1 cellular context compared by ENCODE assay signal in the genomic region with DNA sequence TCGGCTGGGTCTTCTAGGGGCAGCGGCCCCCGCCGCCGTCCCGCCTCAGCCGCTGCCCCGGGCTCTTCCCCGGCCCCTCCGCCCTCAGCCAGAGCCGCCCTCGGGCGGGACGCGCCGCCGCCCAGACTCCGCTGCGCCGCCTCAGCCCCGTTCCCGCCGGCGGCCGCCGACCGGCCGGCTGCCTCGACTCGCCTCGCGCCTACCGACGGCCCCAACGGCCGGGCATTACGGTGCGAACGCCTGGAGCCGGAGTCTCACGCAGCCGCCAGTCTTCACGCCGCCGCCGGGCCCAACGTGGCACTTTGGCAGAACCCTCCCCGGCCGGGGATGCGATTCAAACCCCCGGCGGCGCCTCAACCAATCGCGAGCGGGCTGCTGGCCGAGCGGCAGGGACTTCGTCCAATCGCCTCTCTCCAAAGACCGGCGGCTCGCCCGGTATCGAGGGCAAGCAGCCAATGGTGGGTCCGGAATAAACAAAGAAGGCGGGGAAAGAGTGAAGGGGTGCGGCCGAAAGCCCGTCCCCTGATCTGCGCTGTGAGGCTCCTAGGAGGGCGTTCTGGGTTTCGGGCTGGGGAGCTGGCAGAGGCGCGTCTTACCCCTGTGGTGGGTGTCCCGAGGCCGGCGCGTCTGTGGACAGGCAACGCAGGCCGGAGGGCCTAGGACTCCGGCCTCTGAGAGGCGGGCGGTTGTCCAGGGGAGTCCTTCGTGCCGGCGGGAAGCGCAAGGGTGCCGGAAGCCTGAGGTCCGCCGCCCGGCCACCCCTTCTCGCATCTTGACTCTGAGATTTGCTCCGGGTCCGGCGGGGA.
TF ChIP-seq lines count a peak whose summit lies in the region.

Gene CDR2, minus strand, starts transcription at position 309 of the 806 bp plus-strand sequence. CDS start 310 bp downstream, outside the sequence.

TF ChIP-seq in HepG2, 621 proteins besides CTCF, POLR2A, EP300 and RAD21 (continued from another document and continues in another):
- peak; percentile 81; the same call in 1 of the 2 replicates for TF ChIP-seq ZNF350 (CRISPR knock-in tag; IDR thresholded peaks at IDR 0.05; ENCODE audit: borderline replicate concordance, low read depth)
- TF ChIP-seq ZNF142 (CRISPR knock-in tag; IDR thresholded peaks at IDR 0.05) = peak; percentile 82
- no peak; the same call in 1 of the 2 replicates for TF ChIP-seq ZNF431 (CRISPR knock-in tag; IDR thresholded peaks at IDR 0.05; ENCODE audit: borderline replicate concordance, low read depth)
- peak; percentile 93; the same call in 1 of the 2 replicates for TF ChIP-seq SNAPC4 (CRISPR knock-in tag; IDR thresholded peaks at IDR 0.05)
- TF ChIP-seq SMC3 (IDR thresholded peaks at IDR 0.05; ENCODE audit: low read length) = no peak
- no peak for TF ChIP-seq ZBTB3 (CRISPR knock-in tag; IDR thresholded peaks at IDR 0.05; ENCODE audit: borderline replicate concordance, low read depth)
- TF ChIP-seq, protein P1, sequence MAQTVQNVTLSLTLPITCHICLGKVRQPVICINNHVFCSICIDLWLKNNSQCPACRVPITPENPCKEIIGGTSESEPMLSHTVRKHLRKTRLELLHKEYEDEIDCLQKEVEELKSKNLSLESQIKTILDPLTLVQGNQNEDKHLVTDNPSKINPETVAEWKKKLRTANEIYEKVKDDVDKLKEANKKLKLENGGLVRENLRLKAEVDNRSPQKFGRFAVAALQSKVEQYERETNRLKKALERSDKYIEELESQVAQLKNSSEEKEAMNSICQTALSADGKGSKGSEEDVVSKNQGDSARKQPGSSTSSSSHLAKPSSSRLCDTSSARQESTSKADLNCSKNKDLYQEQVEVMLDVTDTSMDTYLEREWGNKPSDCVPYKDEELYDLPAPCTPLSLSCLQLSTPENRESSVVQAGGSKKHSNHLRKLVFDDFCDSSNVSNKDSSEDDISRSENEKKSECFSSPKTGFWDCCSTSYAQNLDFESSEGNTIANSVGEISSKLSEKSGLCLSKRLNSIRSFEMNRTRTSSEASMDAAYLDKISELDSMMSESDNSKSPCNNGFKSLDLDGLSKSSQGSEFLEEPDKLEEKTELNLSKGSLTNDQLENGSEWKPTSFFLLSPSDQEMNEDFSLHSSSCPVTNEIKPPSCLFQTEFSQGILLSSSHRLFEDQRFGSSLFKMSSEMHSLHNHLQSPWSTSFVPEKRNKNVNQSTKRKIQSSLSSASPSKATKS (CRISPR knock-in tag; IDR thresholded peaks at IDR 0.05) = no peak
- TF ChIP-seq SUZ12 (IDR thresholded peaks at IDR 0.05; ENCODE audit: low read depth, low read length) = no peak
- TF ChIP-seq ZBTB20 (CRISPR knock-in tag; IDR thresholded peaks at IDR 0.05; ENCODE audit: borderline replicate concordance, low read depth) = no peak
- TF ChIP-seq, protein P2, sequence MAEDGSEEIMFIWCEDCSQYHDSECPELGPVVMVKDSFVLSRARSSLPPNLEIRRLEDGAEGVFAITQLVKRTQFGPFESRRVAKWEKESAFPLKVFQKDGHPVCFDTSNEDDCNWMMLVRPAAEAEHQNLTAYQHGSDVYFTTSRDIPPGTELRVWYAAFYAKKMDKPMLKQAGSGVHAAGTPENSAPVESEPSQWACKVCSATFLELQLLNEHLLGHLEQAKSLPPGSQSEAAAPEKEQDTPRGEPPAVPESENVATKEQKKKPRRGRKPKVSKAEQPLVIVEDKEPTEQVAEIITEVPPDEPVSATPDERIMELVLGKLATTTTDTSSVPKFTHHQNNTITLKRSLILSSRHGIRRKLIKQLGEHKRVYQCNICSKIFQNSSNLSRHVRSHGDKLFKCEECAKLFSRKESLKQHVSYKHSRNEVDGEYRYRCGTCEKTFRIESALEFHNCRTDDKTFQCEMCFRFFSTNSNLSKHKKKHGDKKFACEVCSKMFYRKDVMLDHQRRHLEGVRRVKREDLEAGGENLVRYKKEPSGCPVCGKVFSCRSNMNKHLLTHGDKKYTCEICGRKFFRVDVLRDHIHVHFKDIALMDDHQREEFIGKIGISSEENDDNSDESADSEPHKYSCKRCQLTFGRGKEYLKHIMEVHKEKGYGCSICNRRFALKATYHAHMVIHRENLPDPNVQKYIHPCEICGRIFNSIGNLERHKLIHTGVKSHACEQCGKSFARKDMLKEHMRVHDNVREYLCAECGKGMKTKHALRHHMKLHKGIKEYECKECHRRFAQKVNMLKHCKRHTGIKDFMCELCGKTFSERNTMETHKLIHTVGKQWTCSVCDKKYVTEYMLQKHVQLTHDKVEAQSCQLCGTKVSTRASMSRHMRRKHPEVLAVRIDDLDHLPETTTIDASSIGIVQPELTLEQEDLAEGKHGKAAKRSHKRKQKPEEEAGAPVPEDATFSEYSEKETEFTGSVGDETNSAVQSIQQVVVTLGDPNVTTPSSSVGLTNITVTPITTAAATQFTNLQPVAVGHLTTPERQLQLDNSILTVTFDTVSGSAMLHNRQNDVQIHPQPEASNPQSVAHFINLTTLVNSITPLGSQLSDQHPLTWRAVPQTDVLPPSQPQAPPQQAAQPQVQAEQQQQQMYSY (CRISPR knock-in tag; IDR thresholded peaks at IDR 0.05) = no peak; the same call in 1 of the 2 replicates
- TF ChIP-seq BHLHE40 (IDR thresholded peaks at IDR 0.05; ENCODE audit: low read length) = no peak
- no peak; the same call in none of the 2 replicates for TF ChIP-seq GTF3A (CRISPR knock-in tag; conservative IDR thresholded peaks at IDR 0.05)
- TF ChIP-seq, protein P3, sequence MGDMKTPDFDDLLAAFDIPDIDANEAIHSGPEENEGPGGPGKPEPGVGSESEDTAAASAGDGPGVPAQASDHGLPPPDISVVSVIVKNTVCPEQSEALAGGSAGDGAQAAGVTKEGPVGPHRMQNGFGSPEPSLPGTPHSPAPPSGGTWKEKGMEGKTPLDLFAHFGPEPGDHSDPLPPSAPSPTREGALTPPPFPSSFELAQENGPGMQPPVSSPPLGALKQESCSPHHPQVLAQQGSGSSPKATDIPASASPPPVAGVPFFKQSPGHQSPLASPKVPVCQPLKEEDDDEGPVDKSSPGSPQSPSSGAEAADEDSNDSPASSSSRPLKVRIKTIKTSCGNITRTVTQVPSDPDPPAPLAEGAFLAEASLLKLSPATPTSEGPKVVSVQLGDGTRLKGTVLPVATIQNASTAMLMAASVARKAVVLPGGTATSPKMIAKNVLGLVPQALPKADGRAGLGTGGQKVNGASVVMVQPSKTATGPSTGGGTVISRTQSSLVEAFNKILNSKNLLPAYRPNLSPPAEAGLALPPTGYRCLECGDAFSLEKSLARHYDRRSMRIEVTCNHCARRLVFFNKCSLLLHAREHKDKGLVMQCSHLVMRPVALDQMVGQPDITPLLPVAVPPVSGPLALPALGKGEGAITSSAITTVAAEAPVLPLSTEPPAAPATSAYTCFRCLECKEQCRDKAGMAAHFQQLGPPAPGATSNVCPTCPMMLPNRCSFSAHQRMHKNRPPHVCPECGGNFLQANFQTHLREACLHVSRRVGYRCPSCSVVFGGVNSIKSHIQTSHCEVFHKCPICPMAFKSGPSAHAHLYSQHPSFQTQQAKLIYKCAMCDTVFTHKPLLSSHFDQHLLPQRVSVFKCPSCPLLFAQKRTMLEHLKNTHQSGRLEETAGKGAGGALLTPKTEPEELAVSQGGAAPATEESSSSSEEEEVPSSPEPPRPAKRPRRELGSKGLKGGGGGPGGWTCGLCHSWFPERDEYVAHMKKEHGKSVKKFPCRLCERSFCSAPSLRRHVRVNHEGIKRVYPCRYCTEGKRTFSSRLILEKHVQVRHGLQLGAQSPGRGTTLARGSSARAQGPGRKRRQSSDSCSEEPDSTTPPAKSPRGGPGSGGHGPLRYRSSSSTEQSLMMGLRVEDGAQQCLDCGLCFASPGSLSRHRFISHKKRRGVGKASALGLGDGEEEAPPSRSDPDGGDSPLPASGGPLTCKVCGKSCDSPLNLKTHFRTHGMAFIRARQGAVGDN (CRISPR knock-in tag; IDR thresholded peaks at IDR 0.05) = peak; percentile 92
- no peak for TF ChIP-seq ZNF841 (CRISPR knock-in tag; IDR thresholded peaks at IDR 0.05; ENCODE audit: borderline replicate concordance)
- no peak for TF ChIP-seq FLYWCH1 (CRISPR knock-in tag; IDR thresholded peaks at IDR 0.05)
- peak; percentile 60 for TF ChIP-seq RXRB (CRISPR knock-in tag; IDR thresholded peaks at IDR 0.05; ENCODE audit: borderline replicate concordance)
- no peak for TF ChIP-seq ZNF101 (CRISPR knock-in tag; IDR thresholded peaks at IDR 0.05; ENCODE audit: borderline replicate concordance, low read depth)
- TF ChIP-seq CHD4 (IDR thresholded peaks at IDR 0.05; ENCODE audit: borderline replicate concordance, low read length) = no peak
- no peak for TF ChIP-seq ZNF709 (CRISPR knock-in tag; IDR thresholded peaks at IDR 0.05)
- TF ChIP-seq ZNF230 (CRISPR knock-in tag; IDR thresholded peaks at IDR 0.05) = peak; percentile 76; the same call in 1 of the 2 replicates
- TF ChIP-seq CBX1 (IDR thresholded peaks at IDR 0.05; ENCODE audit: low read depth) = peak; percentile 29
- TF ChIP-seq IRF1 (CRISPR knock-in tag; IDR thresholded peaks at IDR 0.05; ENCODE audit: low read depth) = no peak
- no peak for TF ChIP-seq EHMT2 (IDR thresholded peaks at IDR 0.05; ENCODE audit: borderline replicate concordance, low read depth, low read length)
- 0 out of 2 replicates have a peak, but pooled peaks have one; percentile 13 for TF ChIP-seq REXO4 (CRISPR knock-in tag; IDR thresholded peaks at IDR 0.05; ENCODE audit: borderline replicate concordance)
- no peak for TF ChIP-seq ZNF382 (CRISPR knock-in tag; IDR thresholded peaks at IDR 0.05; ENCODE audit: borderline replicate concordance)
- no peak; the same call in 1 of the 2 replicates for TF ChIP-seq ZNF713 (CRISPR knock-in tag; IDR thresholded peaks at IDR 0.05)
- TF ChIP-seq, protein P4, sequence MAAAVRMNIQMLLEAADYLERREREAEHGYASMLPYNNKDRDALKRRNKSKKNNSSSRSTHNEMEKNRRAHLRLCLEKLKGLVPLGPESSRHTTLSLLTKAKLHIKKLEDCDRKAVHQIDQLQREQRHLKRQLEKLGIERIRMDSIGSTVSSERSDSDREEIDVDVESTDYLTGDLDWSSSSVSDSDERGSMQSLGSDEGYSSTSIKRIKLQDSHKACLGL (CRISPR knock-in tag; IDR thresholded peaks at IDR 0.05) = peak; percentile 91; the same call in 1 of the 2 replicates
